In the genomic region with DNA sequence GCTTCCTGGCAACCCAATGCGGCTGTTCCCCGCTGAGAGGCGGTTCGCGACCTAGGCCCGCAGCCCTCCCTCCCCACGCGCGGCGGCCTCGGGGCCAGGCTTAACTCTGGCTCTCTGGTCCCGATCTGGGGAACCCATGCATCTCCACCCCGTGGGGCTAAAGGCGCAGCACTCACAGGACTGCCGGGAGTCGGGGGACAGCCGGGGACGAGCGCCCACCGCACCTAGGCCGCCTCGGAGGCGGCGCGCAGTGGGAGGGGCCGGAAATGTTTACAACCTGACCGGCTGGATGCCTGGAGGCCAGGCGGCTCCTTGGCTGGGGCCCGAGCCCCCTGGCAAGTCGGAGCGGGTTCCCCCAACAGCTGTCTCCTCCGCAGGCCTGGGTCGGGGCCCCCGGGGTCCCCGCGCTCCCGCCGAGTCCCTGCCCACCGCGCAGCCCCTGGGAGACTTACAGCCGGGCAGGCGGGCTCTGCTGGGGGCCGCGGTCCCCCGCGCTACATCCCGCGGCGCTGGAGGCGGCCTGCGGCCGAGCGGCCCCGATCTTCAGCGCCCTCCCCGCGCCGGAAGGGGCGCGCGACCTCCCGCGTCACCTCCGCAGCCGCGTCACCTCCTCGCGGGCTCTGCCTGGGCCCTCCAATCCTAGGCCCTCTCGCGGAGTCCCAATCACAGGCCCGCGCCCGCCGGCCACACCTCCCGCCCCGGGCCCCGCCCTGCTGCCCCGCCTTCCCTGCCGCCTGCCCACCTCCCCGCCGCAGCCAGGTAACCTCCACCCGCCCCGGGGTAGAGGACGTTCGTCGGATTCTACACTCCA, we compare ENCODE assay signal across 8 cellular contexts. TPM values are rescaled to one million over a fixed set of nuclear protein-coding genes. Genes with fewer than 3 reads are reported as not detected.
DNase-seq lines count a peak whose midpoint lies in the region; ATAC-seq and TF ChIP-seq lines count a peak whose summit lies in the region.

A gene with protein sequence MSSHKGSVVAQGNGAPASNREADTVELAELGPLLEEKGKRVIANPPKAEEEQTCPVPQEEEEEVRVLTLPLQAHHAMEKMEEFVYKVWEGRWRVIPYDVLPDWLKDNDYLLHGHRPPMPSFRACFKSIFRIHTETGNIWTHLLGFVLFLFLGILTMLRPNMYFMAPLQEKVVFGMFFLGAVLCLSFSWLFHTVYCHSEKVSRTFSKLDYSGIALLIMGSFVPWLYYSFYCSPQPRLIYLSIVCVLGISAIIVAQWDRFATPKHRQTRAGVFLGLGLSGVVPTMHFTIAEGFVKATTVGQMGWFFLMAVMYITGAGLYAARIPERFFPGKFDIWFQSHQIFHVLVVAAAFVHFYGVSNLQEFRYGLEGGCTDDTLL (minus strand): TSS at position 580 of the 811 bp plus-strand sequence. CDS start 7,242 bp downstream, outside the sequence.

- H3K4me1 ChIP-seq in BLaER1, result peaks cover 40% of the 10 kb centered on the region

- peaks cover 51% of the 10 kb centered on the region for H3K36me3 ChIP-seq in BLaER1

- H3K27ac Mint-ChIP-seq in activated CD4-positive, alpha-beta T cell treated with anti-CD3 and anti-CD28 coated beads, Interleukin-2, amount 10 ng/mL, durations not matched to agents 7 days and 5 days, result peak within 1 kb of the TSS; percentile 85

- H3K4me1 Mint-ChIP-seq in activated CD4-positive, alpha-beta T cell treated with anti-CD3 and anti-CD28 coated beads, Interleukin-2, amount 10 ng/mL, durations not matched to agents 7 days and 5 days, result peaks cover 51% of the 10 kb centered on the region

- peak; percentile 93 for ATAC-seq in HG03439 (IDR thresholded peaks at IDR 0.05; ENCODE audit: unreplicated experiment)

- H3K9ac ChIP-seq in BLaER1, result peak within 1 kb of the TSS; percentile 97

- POLR2A ChIA-PET in activated CD4-positive, alpha-beta T cell treated with anti-CD3 and anti-CD28 coated beads, Interleukin-2, amount 10 ng/mL, durations not matched to agents 7 days and 5 days (lab: Charles Lee), result no interaction called here

- H3K9me3 ChIP-seq in BLaER1, result no peaks in the 10 kb centered on the region

- no peaks in the 10 kb centered on the region for H3K9me3 Mint-ChIP-seq in activated CD4-positive, alpha-beta T cell treated with anti-CD3 and anti-CD28 coated beads, Interleukin-2, amount 10 ng/mL, durations not matched to agents 7 days and 5 days

- peak; percentile 99 for DNase-seq in GM19238 (ENCODE audit: insufficient read length, low spot score)
- peak; percentile 86 for DNase-seq in NCI-H510A treated with DMSO at 0.1 percent for 48 hours (lab: John Stamatoyannopoulos, UW)
- peak; percentile 94 for DNase-seq in activated CD4-positive, alpha-beta T cell treated with anti-CD3 and anti-CD28 coated beads, Interleukin-2, amount 10 ng/mL, durations not matched to agents 7 days and 5 days
- peak; percentile 92 for DNase-seq in coronary artery (ENCODE audit: low spot score)
- DNase-seq in left kidney (ENCODE audit: low read depth, low spot score), result peak; percentile 96
- peak; percentile 94 to 95 for DNase-seq in stimulated activated CD4-positive, alpha-beta T cell treated with anti-CD3 and anti-CD28 coated beads, Interleukin-2, amount 100 ng/mL, for 24 hours

- no peaks in the 10 kb centered on the region for H3K27me3 Mint-ChIP-seq in activated CD4-positive, alpha-beta T cell treated with anti-CD3 and anti-CD28 coated beads, Interleukin-2, amount 10 ng/mL, durations not matched to agents 7 days and 5 days

- H3K27ac ChIP-seq in BLaER1 (peak within 1 kb of the TSS; percentile 95), coronary artery (peak within 1 kb of the TSS; percentile 92 to 93)

- peaks cover 51% of the 10 kb centered on the region for H4K20me1 ChIP-seq in BLaER1

- H3K4me3 ChIP-seq in BLaER1 (peak within 1 kb of the TSS; percentile 99), coronary artery (peak within 1 kb of the TSS; percentile 94)

- no peaks in the 10 kb centered on the region for H3K27me3 ChIP-seq in BLaER1

- H3K4me2 ChIP-seq in BLaER1, result peak within 1 kb of the TSS; percentile 96

- H3K4me3 Mint-ChIP-seq in activated CD4-positive, alpha-beta T cell treated with anti-CD3 and anti-CD28 coated beads, Interleukin-2, amount 10 ng/mL, durations not matched to agents 7 days and 5 days, result peak within 1 kb of the TSS; percentile 80

- CTCF ChIA-PET in activated CD4-positive, alpha-beta T cell treated with anti-CD3 and anti-CD28 coated beads, Interleukin-2, amount 10 ng/mL, durations not matched to agents 7 days and 5 days (lab: Charles Lee), result no interaction called here

- H3K36me3 Mint-ChIP-seq in activated CD4-positive, alpha-beta T cell treated with anti-CD3 and anti-CD28 coated beads, Interleukin-2, amount 10 ng/mL, durations not matched to agents 7 days and 5 days (ENCODE audit: low read depth), result peaks cover 6% of the 10 kb centered on the region

- TF ChIP-seq CTCF in coronary artery (IDR thresholded peaks at IDR 0.05), result no peak

RNA-seq across cellular contexts. Expression of the gene that starts here (rescaled TPM):
- 10 to 100 TPM; 58.0 to 71.2 TPM for total RNA-seq in activated CD4-positive, alpha-beta T cell treated with anti-CD3 and anti-CD28 coated beads, Interleukin-2, amount 10 ng/mL, durations not matched to agents 7 days and 5 days

Comparison
In these comparisons a context has a peak if more than half of its experiments do, and no peak if none do; other contexts are left out.
1. Peak in every context shown above with its lines: DNase-seq, ATAC-seq, H3K4me3 ChIP-seq and H3K27ac ChIP-seq.